Comparison of ENCODE assay signal across 1 cellular context in the genomic region with DNA sequence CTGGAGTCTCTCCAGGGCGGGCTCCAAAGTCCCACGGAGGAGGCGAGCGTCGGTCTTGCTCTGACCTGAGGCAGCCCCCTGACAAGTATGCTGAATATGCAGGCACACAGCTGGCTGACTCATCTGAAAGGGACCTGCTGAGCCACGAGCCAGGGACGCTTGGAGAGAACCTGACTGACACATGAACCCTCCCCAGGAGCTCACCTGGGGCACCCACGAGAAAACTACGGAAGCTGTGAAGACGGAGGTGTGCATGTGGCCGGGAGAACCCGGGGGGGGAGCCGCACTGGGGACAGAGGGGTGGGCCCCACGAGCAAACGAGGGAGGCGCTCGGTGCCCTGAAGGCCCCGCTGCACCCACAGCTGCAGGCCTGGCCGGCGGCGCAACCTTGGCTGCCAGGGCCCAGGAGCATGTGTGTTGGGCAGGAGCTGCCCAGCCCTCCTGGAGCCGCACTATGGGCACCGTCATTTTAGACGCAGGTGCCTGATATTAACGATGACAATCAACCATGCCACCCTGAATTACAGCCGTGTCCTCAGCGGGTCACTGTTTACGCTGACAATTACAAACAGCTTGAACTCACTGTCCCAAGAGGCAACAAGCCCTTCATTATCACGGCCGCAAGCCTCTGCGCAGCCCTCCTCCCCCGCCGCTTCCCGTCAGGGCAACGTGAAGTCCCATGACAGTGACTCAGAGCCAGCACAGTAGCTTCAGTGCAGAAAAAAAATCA.
TF ChIP-seq lines count a peak whose summit lies in the region.

No MANE protein-coding gene starts in this region.

TF ChIP-seq in HepG2, 621 proteins besides CTCF, POLR2A, EP300 and RAD21 (continued from another document and continues in another):
- peak; percentile 43 for TF ChIP-seq AGO1 (IDR thresholded peaks at IDR 0.05; ENCODE audit: low read depth, low read length, poor library complexity, severe bottlenecking)
- TF ChIP-seq ZNF747 (CRISPR knock-in tag; IDR thresholded peaks at IDR 0.05; ENCODE audit: borderline replicate concordance), result no peak
- TF ChIP-seq, protein P1, sequence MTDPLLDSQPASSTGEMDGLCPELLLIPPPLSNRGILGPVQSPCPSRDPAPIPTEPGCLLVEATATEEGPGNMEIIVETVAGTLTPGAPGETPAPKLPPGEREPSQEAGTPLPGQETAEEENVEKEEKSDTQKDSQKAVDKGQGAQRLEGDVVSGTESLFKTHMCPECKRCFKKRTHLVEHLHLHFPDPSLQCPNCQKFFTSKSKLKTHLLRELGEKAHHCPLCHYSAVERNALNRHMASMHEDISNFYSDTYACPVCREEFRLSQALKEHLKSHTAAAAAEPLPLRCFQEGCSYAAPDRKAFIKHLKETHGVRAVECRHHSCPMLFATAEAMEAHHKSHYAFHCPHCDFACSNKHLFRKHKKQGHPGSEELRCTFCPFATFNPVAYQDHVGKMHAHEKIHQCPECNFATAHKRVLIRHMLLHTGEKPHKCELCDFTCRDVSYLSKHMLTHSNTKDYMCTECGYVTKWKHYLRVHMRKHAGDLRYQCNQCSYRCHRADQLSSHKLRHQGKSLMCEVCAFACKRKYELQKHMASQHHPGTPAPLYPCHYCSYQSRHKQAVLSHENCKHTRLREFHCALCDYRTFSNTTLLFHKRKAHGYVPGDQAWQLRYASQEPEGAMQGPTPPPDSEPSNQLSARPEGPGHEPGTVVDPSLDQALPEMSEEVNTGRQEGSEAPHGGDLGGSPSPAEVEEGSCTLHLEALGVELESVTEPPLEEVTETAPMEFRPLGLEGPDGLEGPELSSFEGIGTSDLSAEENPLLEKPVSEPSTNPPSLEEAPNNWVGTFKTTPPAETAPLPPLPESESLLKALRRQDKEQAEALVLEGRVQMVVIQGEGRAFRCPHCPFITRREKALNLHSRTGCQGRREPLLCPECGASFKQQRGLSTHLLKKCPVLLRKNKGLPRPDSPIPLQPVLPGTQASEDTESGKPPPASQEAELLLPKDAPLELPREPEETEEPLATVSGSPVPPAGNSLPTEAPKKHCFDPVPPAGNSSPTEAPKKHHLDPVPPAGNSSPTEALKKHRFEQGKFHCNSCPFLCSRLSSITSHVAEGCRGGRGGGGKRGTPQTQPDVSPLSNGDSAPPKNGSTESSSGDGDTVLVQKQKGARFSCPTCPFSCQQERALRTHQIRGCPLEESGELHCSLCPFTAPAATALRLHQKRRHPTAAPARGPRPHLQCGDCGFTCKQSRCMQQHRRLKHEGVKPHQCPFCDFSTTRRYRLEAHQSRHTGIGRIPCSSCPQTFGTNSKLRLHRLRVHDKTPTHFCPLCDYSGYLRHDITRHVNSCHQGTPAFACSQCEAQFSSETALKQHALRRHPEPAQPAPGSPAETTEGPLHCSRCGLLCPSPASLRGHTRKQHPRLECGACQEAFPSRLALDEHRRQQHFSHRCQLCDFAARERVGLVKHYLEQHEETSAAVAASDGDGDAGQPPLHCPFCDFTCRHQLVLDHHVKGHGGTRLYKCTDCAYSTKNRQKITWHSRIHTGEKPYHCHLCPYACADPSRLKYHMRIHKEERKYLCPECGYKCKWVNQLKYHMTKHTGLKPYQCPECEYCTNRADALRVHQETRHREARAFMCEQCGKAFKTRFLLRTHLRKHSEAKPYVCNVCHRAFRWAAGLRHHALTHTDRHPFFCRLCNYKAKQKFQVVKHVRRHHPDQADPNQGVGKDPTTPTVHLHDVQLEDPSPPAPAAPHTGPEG (CRISPR knock-in tag; IDR thresholded peaks at IDR 0.05), result no peak
- TF ChIP-seq MAFF (IDR thresholded peaks at IDR 0.05; ENCODE audit: low read depth, low read length), result peak; percentile 46; the same call in 1 of the 2 replicates
- TF ChIP-seq ZNF430 (CRISPR knock-in tag; IDR thresholded peaks at IDR 0.05), result peak; percentile 5; the same call in 1 of the 2 replicates
- TF ChIP-seq ZNF776 (CRISPR knock-in tag; IDR thresholded peaks at IDR 0.05), result 0 out of 2 replicates have a peak, but pooled peaks have one; percentile 30
- peak; percentile 72; the same call in 1 of the 2 replicates for TF ChIP-seq TFAP4 (IDR thresholded peaks at IDR 0.05; ENCODE audit: borderline replicate concordance, low read depth)
- TF ChIP-seq HDAC1 (CRISPR knock-in tag; IDR thresholded peaks at IDR 0.05), result 0 out of 2 replicates have a peak, but pooled peaks have one; percentile 18
- TF ChIP-seq, protein P2, sequence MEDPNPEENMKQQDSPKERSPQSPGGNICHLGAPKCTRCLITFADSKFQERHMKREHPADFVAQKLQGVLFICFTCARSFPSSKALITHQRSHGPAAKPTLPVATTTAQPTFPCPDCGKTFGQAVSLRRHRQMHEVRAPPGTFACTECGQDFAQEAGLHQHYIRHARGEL (CRISPR knock-in tag; IDR thresholded peaks at IDR 0.05), result no peak
- TF ChIP-seq, protein P3, sequence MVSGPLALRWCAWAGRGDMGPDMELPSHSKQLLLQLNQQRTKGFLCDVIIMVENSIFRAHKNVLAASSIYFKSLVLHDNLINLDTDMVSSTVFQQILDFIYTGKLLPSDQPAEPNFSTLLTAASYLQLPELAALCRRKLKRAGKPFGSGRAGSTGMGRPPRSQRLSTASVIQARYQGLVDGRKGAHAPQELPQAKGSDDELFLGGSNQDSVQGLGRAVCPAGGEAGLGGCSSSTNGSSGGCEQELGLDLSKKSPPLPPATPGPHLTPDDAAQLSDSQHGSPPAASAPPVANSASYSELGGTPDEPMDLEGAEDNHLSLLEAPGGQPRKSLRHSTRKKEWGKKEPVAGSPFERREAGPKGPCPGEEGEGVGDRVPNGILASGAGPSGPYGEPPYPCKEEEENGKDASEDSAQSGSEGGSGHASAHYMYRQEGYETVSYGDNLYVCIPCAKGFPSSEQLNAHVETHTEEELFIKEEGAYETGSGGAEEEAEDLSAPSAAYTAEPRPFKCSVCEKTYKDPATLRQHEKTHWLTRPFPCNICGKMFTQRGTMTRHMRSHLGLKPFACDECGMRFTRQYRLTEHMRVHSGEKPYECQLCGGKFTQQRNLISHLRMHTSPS (CRISPR knock-in tag; IDR thresholded peaks at IDR 0.05; ENCODE audit: low read depth), result 0 out of 2 replicates have a peak, but pooled peaks have one; percentile 19
- peak; percentile 44; the same call in 1 of the 2 replicates for TF ChIP-seq ZFY (CRISPR knock-in tag; IDR thresholded peaks at IDR 0.05)
- 0 out of 2 replicates have a peak, but pooled peaks have one; percentile 31 for TF ChIP-seq HIVEP1 (CRISPR knock-in tag; IDR thresholded peaks at IDR 0.05)
- 0 out of 2 replicates have a peak, but pooled peaks have one; percentile 21 for TF ChIP-seq ZNF263 (CRISPR knock-in tag; IDR thresholded peaks at IDR 0.05)
- 0 out of 2 replicates have a peak, but pooled peaks have one; percentile 39 for TF ChIP-seq THRA (CRISPR knock-in tag; IDR thresholded peaks at IDR 0.05; ENCODE audit: borderline replicate concordance)
- TF ChIP-seq ZGPAT (CRISPR knock-in tag; IDR thresholded peaks at IDR 0.05), result 0 out of 2 replicates have a peak, but pooled peaks have one; percentile 31
- no peak for TF ChIP-seq TCF12 (IDR thresholded peaks at IDR 0.05)
- peak; percentile 57; the same call in 1 of the 2 replicates for TF ChIP-seq TCF12 (CRISPR knock-in tag; IDR thresholded peaks at IDR 0.05)
- 0 out of 2 replicates have a peak, but pooled peaks have one; percentile 42 for TF ChIP-seq ZKSCAN8 (CRISPR knock-in tag; IDR thresholded peaks at IDR 0.05; ENCODE audit: borderline replicate concordance)
- TF ChIP-seq, protein P4, sequence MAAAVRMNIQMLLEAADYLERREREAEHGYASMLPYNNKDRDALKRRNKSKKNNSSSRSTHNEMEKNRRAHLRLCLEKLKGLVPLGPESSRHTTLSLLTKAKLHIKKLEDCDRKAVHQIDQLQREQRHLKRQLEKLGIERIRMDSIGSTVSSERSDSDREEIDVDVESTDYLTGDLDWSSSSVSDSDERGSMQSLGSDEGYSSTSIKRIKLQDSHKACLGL (CRISPR knock-in tag; IDR thresholded peaks at IDR 0.05), result peak; percentile 50; the same call in 1 of the 2 replicates
- TF ChIP-seq XRCC5 (optimal IDR thresholded peaks at IDR 0.05; ENCODE audit: low read length), result peak; percentile 28
- TF ChIP-seq SAP130 (CRISPR knock-in tag; IDR thresholded peaks at IDR 0.05; ENCODE audit: low read depth), result peak; percentile 37
- TF ChIP-seq ERF (CRISPR knock-in tag; IDR thresholded peaks at IDR 0.05), result 0 out of 2 replicates have a peak, but pooled peaks have one; percentile 39
- TF ChIP-seq RFX3 (CRISPR knock-in tag; IDR thresholded peaks at IDR 0.05), result no peak
- 0 out of 2 replicates have a peak, but pooled peaks have one; percentile 28 for TF ChIP-seq ZSCAN31 (CRISPR knock-in tag; IDR thresholded peaks at IDR 0.05; ENCODE audit: low read depth)
- TF ChIP-seq, protein P5, sequence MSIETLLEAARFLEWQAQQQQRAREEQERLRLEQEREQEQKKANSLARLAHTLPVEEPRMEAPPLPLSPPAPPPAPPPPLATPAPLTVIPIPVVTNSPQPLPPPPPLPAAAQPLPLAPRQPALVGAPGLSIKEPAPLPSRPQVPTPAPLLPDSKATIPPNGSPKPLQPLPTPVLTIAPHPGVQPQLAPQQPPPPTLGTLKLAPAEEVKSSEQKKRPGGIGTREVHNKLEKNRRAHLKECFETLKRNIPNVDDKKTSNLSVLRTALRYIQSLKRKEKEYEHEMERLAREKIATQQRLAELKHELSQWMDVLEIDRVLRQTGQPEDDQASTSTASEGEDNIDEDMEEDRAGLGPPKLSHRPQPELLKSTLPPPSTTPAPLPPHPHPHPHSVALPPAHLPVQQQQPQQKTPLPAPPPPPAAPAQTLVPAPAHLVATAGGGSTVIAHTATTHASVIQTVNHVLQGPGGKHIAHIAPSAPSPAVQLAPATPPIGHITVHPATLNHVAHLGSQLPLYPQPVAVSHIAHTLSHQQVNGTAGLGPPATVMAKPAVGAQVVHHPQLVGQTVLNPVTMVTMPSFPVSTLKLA (IDR thresholded peaks at IDR 0.05), result no peak
- TF ChIP-seq FOSL2 (CRISPR knock-in tag; IDR thresholded peaks at IDR 0.05), result peak; percentile 81
- TF ChIP-seq ATF6 (CRISPR knock-in tag; conservative IDR thresholded peaks at IDR 0.05), result no peak
- TF ChIP-seq, protein P6, sequence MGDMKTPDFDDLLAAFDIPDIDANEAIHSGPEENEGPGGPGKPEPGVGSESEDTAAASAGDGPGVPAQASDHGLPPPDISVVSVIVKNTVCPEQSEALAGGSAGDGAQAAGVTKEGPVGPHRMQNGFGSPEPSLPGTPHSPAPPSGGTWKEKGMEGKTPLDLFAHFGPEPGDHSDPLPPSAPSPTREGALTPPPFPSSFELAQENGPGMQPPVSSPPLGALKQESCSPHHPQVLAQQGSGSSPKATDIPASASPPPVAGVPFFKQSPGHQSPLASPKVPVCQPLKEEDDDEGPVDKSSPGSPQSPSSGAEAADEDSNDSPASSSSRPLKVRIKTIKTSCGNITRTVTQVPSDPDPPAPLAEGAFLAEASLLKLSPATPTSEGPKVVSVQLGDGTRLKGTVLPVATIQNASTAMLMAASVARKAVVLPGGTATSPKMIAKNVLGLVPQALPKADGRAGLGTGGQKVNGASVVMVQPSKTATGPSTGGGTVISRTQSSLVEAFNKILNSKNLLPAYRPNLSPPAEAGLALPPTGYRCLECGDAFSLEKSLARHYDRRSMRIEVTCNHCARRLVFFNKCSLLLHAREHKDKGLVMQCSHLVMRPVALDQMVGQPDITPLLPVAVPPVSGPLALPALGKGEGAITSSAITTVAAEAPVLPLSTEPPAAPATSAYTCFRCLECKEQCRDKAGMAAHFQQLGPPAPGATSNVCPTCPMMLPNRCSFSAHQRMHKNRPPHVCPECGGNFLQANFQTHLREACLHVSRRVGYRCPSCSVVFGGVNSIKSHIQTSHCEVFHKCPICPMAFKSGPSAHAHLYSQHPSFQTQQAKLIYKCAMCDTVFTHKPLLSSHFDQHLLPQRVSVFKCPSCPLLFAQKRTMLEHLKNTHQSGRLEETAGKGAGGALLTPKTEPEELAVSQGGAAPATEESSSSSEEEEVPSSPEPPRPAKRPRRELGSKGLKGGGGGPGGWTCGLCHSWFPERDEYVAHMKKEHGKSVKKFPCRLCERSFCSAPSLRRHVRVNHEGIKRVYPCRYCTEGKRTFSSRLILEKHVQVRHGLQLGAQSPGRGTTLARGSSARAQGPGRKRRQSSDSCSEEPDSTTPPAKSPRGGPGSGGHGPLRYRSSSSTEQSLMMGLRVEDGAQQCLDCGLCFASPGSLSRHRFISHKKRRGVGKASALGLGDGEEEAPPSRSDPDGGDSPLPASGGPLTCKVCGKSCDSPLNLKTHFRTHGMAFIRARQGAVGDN (CRISPR knock-in tag; IDR thresholded peaks at IDR 0.05), result peak; percentile 71
